ENCODE assay signal across 7 cellular contexts in the genomic region with DNA sequence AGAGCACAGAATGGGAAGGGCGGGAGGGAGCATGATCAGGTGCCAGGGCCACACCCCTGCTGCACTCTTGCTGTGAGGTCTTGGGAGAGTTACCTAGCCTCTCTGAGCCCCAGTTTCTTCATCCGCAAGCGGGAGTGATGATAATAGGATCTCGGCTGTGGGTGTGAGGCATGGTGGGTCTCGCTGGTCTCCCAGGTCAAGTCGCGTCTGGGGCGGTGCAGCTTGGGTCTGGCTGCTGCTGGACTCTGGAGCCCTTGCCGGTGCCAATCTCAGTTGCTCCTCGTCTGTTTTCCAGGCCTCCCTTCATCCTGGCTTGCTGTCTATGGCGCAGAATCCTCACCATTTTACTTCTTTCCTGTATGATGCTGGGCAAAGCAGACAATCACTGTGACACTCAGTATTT.
"Had no signal": no experiment of that assay in that cellular context is flagged by ENCODE, and none has a peak within 500 bp of the region (broad histone marks: within the 10 kb centered on the region; RNA-seq: fewer than 3 reads in every experiment).

No MANE protein-coding gene starts in this region.

- H3K36me3 ChIP-seq: brain microvascular endothelial cell, upper lobe of right lung had no signal

- H3K9me3 Mint-ChIP-seq: immature natural killer cell had no signal

- H3K4me1 ChIP-seq: upper lobe of right lung had no signal

- H3K27ac Mint-ChIP-seq: activated naive CD8-positive, alpha-beta T cell; immature natural killer cell; naive thymus-derived CD8-positive, alpha-beta T cell had no signal

- H3K36me3 Mint-ChIP-seq: activated naive CD8-positive, alpha-beta T cell; immature natural killer cell; naive thymus-derived CD8-positive, alpha-beta T cell had no signal

- H3K27ac ChIP-seq: brain microvascular endothelial cell, upper lobe of right lung had no signal

- H3K4me1 Mint-ChIP-seq: immature natural killer cell; naive thymus-derived CD8-positive, alpha-beta T cell had no signal

- DNase-seq: activated effector memory CD4-positive, alpha-beta T cell treated with Interleukin-2 at 50 U/mL for 16 hours; cerebellar nuclear complex had no signal

- H3K27me3 ChIP-seq: brain microvascular endothelial cell, upper lobe of right lung had no signal

- H3K4me3 ChIP-seq: upper lobe of right lung had no signal

- H3K4me3 Mint-ChIP-seq: activated naive CD8-positive, alpha-beta T cell; immature natural killer cell; naive thymus-derived CD8-positive, alpha-beta T cell had no signal

- H3K9me3 ChIP-seq: upper lobe of right lung had no signal
